ENCODE assay signal across 1 cellular context in the genomic region with DNA sequence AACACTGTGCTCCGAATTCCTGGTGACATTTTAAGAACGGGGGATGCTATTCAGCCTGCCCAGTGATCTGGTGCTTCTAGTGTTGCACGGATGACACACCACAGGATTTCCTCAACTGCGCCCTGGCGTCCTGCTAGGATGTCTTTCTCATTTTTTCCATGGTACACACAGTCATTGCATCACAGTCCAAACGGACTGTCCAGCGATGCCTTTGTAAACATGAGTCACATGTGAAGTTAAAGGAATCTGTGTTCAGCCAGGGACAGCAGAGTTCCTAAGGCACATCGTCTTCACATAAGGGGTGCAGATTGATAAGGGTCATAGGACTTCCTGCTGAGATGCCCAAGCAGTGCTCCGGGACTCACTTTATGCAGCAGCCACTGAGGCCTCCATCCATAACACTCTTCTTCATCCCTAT.
A peak's percentile ranks its signal among the peaks of the same experiment; 100 is the strongest.
TF ChIP-seq lines count a peak whose summit lies in the region.

No MANE protein-coding gene starts in this region.

TF ChIP-seq in HepG2, 621 proteins besides CTCF, POLR2A, EP300 and RAD21 (continued from another document and continues in another):
- TF ChIP-seq, protein P1, sequence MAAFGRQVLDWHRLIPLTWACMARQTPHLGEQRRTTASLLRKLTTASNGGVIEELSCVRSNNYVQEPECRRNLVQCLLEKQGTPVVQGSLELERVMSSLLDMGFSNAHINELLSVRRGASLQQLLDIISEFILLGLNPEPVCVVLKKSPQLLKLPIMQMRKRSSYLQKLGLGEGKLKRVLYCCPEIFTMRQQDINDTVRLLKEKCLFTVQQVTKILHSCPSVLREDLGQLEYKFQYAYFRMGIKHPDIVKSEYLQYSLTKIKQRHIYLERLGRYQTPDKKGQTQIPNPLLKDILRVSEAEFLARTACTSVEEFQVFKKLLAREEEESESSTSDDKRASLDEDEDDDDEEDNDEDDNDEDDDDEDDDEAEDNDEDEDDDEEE (CRISPR knock-in tag; IDR thresholded peaks at IDR 0.05), result no peak
- TF ChIP-seq ZNF383 (CRISPR knock-in tag; IDR thresholded peaks at IDR 0.05; ENCODE audit: borderline replicate concordance) (no peak), NPAS2 (CRISPR knock-in tag; IDR thresholded peaks at IDR 0.05; ENCODE audit: borderline replicate concordance) (no peak), HNF4A (CRISPR knock-in tag; IDR thresholded peaks at IDR 0.05) (peak; percentile 89), JUND (CRISPR knock-in tag; IDR thresholded peaks at IDR 0.05) (peak; percentile 94), ZNF264 (CRISPR knock-in tag; IDR thresholded peaks at IDR 0.05) (no peak), RARA (CRISPR knock-in tag; IDR thresholded peaks at IDR 0.05) (peak; percentile 88), SALL2 (CRISPR knock-in tag; IDR thresholded peaks at IDR 0.05) (no peak), MED13 (CRISPR knock-in tag; IDR thresholded peaks at IDR 0.05) (no peak), ZNF432 (CRISPR knock-in tag; IDR thresholded peaks at IDR 0.05; ENCODE audit: borderline replicate concordance) (no peak), MXD4 (CRISPR knock-in tag; IDR thresholded peaks at IDR 0.05) (peak; percentile 68; the same call in 1 of the 2 replicates), CHD2 (IDR thresholded peaks at IDR 0.05; ENCODE audit: low read depth, low read length) (no peak), ZNF746 (CRISPR knock-in tag; IDR thresholded peaks at IDR 0.05) (0 out of 2 replicates have a peak, but pooled peaks have one; percentile 19), SIX1 (CRISPR knock-in tag; IDR thresholded peaks at IDR 0.05; ENCODE audit: borderline replicate concordance) (peak; percentile 57; the same call in 1 of the 2 replicates), ZNF7 (CRISPR knock-in tag; IDR thresholded peaks at IDR 0.05) (no peak), ZNF790 (CRISPR knock-in tag; IDR thresholded peaks at IDR 0.05; ENCODE audit: borderline replicate concordance) (no peak), ZNF382 (CRISPR knock-in tag; IDR thresholded peaks at IDR 0.05; ENCODE audit: borderline replicate concordance) (no peak), ZNF614 (CRISPR knock-in tag; IDR thresholded peaks at IDR 0.05; ENCODE audit: borderline replicate concordance) (peak; percentile 81), ZNF841 (CRISPR knock-in tag; IDR thresholded peaks at IDR 0.05; ENCODE audit: borderline replicate concordance) (no peak), EHMT2 (IDR thresholded peaks at IDR 0.05; ENCODE audit: borderline replicate concordance, low read depth, low read length) (no peak), HOXA9 (CRISPR knock-in tag; IDR thresholded peaks at IDR 0.05; ENCODE audit: borderline replicate concordance) (no peak), KMT2B (CRISPR knock-in tag; IDR thresholded peaks at IDR 0.05) (peak; percentile 63; the same call in 1 of the 2 replicates), ATF7-NPFF (CRISPR knock-in tag; IDR thresholded peaks at IDR 0.05; ENCODE audit: low read depth) (0 out of 2 replicates have a peak, but pooled peaks have one; percentile 59), HES4 (CRISPR knock-in tag; IDR thresholded peaks at IDR 0.05; ENCODE audit: borderline replicate concordance) (no peak), KLF13 (CRISPR knock-in tag; IDR thresholded peaks at IDR 0.05) (no peak), PHB2 (IDR thresholded peaks at IDR 0.05; ENCODE audit: partially characterized antibody) (no peak)
- TF ChIP-seq, protein P2, sequence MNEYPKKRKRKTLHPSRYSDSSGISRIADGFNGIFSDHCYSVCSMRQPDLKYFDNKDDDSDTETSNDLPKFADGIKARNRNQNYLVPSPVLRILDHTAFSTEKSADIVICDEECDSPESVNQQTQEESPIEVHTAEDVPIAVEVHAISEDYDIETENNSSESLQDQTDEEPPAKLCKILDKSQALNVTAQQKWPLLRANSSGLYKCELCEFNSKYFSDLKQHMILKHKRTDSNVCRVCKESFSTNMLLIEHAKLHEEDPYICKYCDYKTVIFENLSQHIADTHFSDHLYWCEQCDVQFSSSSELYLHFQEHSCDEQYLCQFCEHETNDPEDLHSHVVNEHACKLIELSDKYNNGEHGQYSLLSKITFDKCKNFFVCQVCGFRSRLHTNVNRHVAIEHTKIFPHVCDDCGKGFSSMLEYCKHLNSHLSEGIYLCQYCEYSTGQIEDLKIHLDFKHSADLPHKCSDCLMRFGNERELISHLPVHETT (CRISPR knock-in tag; conservative IDR thresholded peaks at IDR 0.05), result peak; percentile 46; the same call in 1 of the 2 replicates
- TF ChIP-seq, protein P3, sequence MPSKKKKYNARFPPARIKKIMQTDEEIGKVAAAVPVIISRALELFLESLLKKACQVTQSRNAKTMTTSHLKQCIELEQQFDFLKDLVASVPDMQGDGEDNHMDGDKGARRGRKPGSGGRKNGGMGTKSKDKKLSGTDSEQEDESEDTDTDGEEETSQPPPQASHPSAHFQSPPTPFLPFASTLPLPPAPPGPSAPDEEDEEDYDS (CRISPR knock-in tag; IDR thresholded peaks at IDR 0.05), result peak; percentile 45; the same call in 1 of the 2 replicates
- TF ChIP-seq, protein P4, sequence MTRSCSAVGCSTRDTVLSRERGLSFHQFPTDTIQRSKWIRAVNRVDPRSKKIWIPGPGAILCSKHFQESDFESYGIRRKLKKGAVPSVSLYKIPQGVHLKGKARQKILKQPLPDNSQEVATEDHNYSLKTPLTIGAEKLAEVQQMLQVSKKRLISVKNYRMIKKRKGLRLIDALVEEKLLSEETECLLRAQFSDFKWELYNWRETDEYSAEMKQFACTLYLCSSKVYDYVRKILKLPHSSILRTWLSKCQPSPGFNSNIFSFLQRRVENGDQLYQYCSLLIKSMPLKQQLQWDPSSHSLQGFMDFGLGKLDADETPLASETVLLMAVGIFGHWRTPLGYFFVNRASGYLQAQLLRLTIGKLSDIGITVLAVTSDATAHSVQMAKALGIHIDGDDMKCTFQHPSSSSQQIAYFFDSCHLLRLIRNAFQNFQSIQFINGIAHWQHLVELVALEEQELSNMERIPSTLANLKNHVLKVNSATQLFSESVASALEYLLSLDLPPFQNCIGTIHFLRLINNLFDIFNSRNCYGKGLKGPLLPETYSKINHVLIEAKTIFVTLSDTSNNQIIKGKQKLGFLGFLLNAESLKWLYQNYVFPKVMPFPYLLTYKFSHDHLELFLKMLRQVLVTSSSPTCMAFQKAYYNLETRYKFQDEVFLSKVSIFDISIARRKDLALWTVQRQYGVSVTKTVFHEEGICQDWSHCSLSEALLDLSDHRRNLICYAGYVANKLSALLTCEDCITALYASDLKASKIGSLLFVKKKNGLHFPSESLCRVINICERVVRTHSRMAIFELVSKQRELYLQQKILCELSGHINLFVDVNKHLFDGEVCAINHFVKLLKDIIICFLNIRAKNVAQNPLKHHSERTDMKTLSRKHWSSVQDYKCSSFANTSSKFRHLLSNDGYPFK (CRISPR knock-in tag; IDR thresholded peaks at IDR 0.05; ENCODE audit: borderline replicate concordance), result no peak
- TF ChIP-seq, protein P5, sequence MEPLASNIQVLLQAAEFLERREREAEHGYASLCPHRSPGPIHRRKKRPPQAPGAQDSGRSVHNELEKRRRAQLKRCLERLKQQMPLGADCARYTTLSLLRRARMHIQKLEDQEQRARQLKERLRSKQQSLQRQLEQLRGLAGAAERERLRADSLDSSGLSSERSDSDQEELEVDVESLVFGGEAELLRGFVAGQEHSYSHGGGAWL (CRISPR knock-in tag; IDR thresholded peaks at IDR 0.05), result no peak
- TF ChIP-seq, protein P6, sequence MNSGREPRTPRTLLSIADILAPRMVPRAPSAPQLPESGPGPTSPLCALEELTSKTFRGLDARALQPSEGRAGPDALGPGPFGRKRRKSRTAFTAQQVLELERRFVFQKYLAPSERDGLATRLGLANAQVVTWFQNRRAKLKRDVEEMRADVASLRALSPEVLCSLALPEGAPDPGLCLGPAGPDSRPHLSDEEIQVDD (CRISPR knock-in tag; IDR thresholded peaks at IDR 0.05; ENCODE audit: borderline replicate concordance), result no peak
- TF ChIP-seq, protein P7, sequence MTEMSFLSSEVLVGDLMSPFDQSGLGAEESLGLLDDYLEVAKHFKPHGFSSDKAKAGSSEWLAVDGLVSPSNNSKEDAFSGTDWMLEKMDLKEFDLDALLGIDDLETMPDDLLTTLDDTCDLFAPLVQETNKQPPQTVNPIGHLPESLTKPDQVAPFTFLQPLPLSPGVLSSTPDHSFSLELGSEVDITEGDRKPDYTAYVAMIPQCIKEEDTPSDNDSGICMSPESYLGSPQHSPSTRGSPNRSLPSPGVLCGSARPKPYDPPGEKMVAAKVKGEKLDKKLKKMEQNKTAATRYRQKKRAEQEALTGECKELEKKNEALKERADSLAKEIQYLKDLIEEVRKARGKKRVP (CRISPR knock-in tag; IDR thresholded peaks at IDR 0.05), result peak in 1 of 2 experiments; percentile 96; a peak in 2 of 4 replicates
- TF ChIP-seq, protein P8, sequence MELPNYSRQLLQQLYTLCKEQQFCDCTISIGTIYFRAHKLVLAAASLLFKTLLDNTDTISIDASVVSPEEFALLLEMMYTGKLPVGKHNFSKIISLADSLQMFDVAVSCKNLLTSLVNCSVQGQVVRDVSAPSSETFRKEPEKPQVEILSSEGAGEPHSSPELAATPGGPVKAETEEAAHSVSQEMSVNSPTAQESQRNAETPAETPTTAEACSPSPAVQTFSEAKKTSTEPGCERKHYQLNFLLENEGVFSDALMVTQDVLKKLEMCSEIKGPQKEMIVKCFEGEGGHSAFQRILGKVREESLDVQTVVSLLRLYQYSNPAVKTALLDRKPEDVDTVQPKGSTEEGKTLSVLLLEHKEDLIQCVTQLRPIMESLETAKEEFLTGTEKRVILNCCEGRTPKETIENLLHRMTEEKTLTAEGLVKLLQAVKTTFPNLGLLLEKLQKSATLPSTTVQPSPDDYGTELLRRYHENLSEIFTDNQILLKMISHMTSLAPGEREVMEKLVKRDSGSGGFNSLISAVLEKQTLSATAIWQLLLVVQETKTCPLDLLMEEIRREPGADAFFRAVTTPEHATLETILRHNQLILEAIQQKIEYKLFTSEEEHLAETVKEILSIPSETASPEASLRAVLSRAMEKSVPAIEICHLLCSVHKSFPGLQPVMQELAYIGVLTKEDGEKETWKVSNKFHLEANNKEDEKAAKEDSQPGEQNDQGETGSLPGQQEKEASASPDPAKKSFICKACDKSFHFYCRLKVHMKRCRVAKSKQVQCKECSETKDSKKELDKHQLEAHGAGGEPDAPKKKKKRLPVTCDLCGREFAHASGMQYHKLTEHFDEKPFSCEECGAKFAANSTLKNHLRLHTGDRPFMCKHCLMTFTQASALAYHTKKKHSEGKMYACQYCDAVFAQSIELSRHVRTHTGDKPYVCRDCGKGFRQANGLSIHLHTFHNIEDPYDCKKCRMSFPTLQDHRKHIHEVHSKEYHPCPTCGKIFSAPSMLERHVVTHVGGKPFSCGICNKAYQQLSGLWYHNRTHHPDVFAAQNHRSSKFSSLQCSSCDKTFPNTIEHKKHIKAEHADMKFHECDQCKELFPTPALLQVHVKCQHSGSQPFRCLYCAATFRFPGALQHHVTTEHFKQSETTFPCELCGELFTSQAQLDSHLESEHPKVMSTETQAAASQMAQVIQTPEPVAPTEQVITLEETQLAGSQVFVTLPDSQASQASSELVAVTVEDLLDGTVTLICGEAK (IDR thresholded peaks at IDR 0.05), result no peak
- TF ChIP-seq, protein P8 (CRISPR knock-in tag; IDR thresholded peaks at IDR 0.05), result no peak; the same call in 1 of the 2 replicates
- TF ChIP-seq, protein P9, sequence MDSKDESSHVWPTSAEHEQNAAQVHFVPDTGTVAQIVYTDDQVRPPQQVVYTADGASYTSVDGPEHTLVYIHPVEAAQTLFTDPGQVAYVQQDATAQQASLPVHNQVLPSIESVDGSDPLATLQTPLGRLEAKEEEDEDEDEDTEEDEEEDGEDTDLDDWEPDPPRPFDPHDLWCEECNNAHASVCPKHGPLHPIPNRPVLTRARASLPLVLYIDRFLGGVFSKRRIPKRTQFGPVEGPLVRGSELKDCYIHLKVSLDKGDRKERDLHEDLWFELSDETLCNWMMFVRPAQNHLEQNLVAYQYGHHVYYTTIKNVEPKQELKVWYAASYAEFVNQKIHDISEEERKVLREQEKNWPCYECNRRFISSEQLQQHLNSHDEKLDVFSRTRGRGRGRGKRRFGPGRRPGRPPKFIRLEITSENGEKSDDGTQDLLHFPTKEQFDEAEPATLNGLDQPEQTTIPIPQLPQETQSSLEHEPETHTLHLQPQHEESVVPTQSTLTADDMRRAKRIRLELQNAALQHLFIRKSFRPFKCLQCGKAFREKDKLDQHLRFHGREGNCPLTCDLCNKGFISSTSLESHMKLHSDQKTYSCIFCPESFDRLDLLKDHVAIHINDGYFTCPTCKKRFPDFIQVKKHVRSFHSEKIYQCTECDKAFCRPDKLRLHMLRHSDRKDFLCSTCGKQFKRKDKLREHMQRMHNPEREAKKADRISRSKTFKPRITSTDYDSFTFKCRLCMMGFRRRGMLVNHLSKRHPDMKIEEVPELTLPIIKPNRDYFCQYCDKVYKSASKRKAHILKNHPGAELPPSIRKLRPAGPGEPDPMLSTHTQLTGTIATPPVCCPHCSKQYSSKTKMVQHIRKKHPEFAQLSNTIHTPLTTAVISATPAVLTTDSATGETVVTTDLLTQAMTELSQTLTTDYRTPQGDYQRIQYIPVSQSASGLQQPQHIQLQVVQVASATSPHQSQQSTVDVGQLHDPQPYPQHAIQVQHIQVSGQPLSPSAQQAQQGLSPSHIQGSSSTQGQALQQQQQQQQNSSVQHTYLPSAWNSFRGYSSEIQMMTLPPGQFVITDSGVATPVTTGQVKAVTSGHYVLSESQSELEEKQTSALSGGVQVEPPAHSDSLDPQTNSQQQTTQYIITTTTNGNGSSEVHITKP (CRISPR knock-in tag; IDR thresholded peaks at IDR 0.05; ENCODE audit: low read depth), result peak; percentile 59; the same call in 1 of the 2 replicates
